Comparison of ENCODE assay signal across 33 cellular contexts in the genomic region with DNA sequence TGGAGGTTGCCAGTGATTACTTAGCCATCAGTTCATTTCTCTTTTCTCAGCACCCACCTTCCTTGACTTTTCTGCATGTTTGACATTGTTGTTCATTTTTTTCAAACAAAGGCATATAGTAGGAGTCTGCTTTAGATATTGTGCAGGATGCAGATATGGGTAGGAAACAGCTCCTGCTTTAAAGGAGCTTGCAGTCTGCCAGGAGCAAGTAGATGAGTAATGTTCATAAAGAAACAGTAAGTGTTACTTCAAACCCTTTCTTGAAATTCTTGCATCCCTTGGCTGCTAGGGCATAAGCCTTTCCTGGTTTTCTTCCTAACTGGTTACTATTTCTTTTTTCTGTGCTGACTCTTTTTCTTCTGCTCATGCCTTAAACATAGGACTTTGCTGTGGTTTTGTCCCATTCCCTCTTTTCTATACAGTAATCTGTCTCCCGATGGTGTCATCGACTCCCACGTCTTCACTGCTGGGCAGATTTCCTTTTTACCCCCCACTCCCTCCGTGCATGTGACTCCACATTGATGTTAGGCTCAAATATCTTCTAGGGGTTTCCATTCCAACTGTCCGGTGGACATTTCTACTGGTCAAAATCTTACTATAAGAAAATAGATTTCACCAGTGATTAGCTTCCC.
"Had no signal": no experiment of that assay in that cellular context is flagged by ENCODE, and none has a peak within 500 bp of the region (broad histone marks: within the 10 kb centered on the region; RNA-seq: fewer than 3 reads in every experiment).

No MANE protein-coding gene starts in this region.

- H3K4me3 Mint-ChIP-seq: activated CD8-positive, alpha-beta T cell treated with anti-CD3 and anti-CD28 coated beads for 36 hours; activated naive CD8-positive, alpha-beta T cell treated with anti-CD3 and anti-CD28 coated beads for 36 hours; activated T-cell treated with anti-CD3 and anti-CD28 coated beads, Interleukin-2, amount 50 U/mL, for 72 hours; activated T-helper 17 cell treated with anti-CD3 and anti-CD28 coated beads, Interleukin-2, amount 50 U/mL, for 72 hours had no signal

- FAIRE-seq: RCC 7860 had no signal

- H2AFZ ChIP-seq: PC-9 had no signal

- DNase-seq: activated CD4-positive, alpha-beta T cell treated with anti-CD3 and anti-CD28 coated beads for 1 hour; activated CD4-positive, alpha-beta T cell treated with anti-CD3 and anti-CD28 coated beads for 48 hours; activated CD4-positive, CD25-positive, alpha-beta regulatory T cell; activated CD8-positive, alpha-beta T cell treated with anti-CD3 and anti-CD28 coated beads for 36 hours; activated effector memory CD4-positive, alpha-beta T cell treated with anti-CD3 and anti-CD28 coated beads, Interleukin-2, amount 50 U/mL, for 16 hours; activated naive CD4-positive, alpha-beta T cell; activated naive CD4-positive, alpha-beta T cell treated with anti-CD3 and anti-CD28 coated beads, Interleukin-2, amount 50 U/mL, for 16 hours; activated naive CD8-positive, alpha-beta T cell treated with anti-CD3 and anti-CD28 coated beads for 36 hours; activated T-cell treated with anti-CD3 and anti-CD28 coated beads, Interleukin-2, amount 50 U/mL, for 1 hour; activated T-cell treated with anti-CD3 and anti-CD28 coated beads, Interleukin-2, amount 50 U/mL, for 72 hours; amniotic stem cell; aorta; cerebellar nuclear complex; MM.1S; MV-4-11; NCI-H1092; NCI-H1436 treated with DMSO at 0.1 percent for 48 hours; NCI-H1694 treated with DMSO at 0.1 percent for 48 hours; NCI-H2029; NCI-H345; NCI-H524 treated with DMSO at 0.1 percent for 48 hours; PC-9; SIG-M5; T-helper 1 cell; T-helper 2 cell; T-helper 9 cell; WERI-Rb-1 had no signal

- H3K4me2 ChIP-seq: KMS-11, PC-9 had no signal

- H3K9ac ChIP-seq: KMS-11 had no signal

- H3K27ac Mint-ChIP-seq: activated CD8-positive, alpha-beta T cell treated with anti-CD3 and anti-CD28 coated beads for 36 hours; activated naive CD8-positive, alpha-beta T cell treated with anti-CD3 and anti-CD28 coated beads for 36 hours; activated T-cell treated with anti-CD3 and anti-CD28 coated beads, Interleukin-2, amount 50 U/mL, for 72 hours; activated T-helper 17 cell treated with anti-CD3 and anti-CD28 coated beads, Interleukin-2, amount 50 U/mL, for 72 hours had no signal

- ATAC-seq: activated CD8-positive, alpha-beta T cell treated with anti-CD3 and anti-CD28 coated beads for 36 hours; activated T-cell treated with anti-CD3 and anti-CD28 coated beads, Interleukin-2, amount 50 U/mL, for 72 hours; activated T-helper 17 cell treated with anti-CD3 and anti-CD28 coated beads, Interleukin-2, amount 50 U/mL, for 72 hours; Right ventricle myocardium inferior; SK-N-SH treated with all-trans-retinoic acid at 6 μM for 48 hours had no signal

- H3K9me3 Mint-ChIP-seq: activated CD8-positive, alpha-beta T cell treated with anti-CD3 and anti-CD28 coated beads for 36 hours; activated naive CD8-positive, alpha-beta T cell treated with anti-CD3 and anti-CD28 coated beads for 36 hours; activated T-cell treated with anti-CD3 and anti-CD28 coated beads, Interleukin-2, amount 50 U/mL, for 72 hours; activated T-helper 17 cell treated with anti-CD3 and anti-CD28 coated beads, Interleukin-2, amount 50 U/mL, for 72 hours had no signal

- H3K27ac ChIP-seq: KMS-11, PC-9, RWPE1, WERI-Rb-1 had no signal

- H3K4me3 ChIP-seq: PC-9 had no signal

- H3K36me3 ChIP-seq: WERI-Rb-1 had no signal

- H3K27me3 Mint-ChIP-seq: activated CD8-positive, alpha-beta T cell treated with anti-CD3 and anti-CD28 coated beads for 36 hours; activated naive CD8-positive, alpha-beta T cell treated with anti-CD3 and anti-CD28 coated beads for 36 hours; activated T-helper 17 cell treated with anti-CD3 and anti-CD28 coated beads, Interleukin-2, amount 50 U/mL, for 72 hours had no signal
